In genomic region chr2:54574860-54575247, GRCh38 we compare ENCODE assay signal across 9 cellular contexts.
A peak's percentile ranks its signal among the peaks of the same experiment; 100 is the strongest.
DNase-seq lines count a peak whose midpoint lies in the region; ATAC-seq and TF ChIP-seq lines count a peak whose summit lies in the region.
"Had no signal": no experiment of that assay in that cellular context is flagged by ENCODE, and none has a peak within 500 bp of the region (broad histone marks: within the 10 kb centered on the region; RNA-seq: fewer than 3 reads in every experiment).

No MANE protein-coding gene starts in this region.

- peaks cover 0 to 2% of the 10 kb centered on the region in 2 donors for H3K9me3 Mint-ChIP-seq in stimulated activated naive B cell treated with anti-CD40 and anti-IgM and Interleukin-4, amounts not matched to agents 10 μg/mL and 1 μg/mL and 100 μg/mL, for 72 hours

- H3K27me3 Mint-ChIP-seq in T-helper 17 cell, result no peaks in the 10 kb centered on the region
- no peaks in the 10 kb centered on the region for H3K27me3 Mint-ChIP-seq in stimulated activated naive B cell treated with anti-CD40 and anti-IgM and Interleukin-4, amounts not matched to agents 10 μg/mL and 1 μg/mL and 100 μg/mL, for 72 hours

- H3K9me3 ChIP-seq in T-helper 17 cell (ENCODE audit: control insufficient read depth, low read length, poor library complexity, severe bottlenecking), result no peaks in the 10 kb centered on the region
- H3K9me3 ChIP-seq in esophagus squamous epithelium, result no peaks in the 10 kb centered on the region
- H3K9me3 ChIP-seq in sigmoid colon, result no peaks in the 10 kb centered on the region
- H3K9me3 ChIP-seq: esophagus muscularis mucosa had no signal

- intact Hi-C loops in esophagus squamous epithelium (cut with DNase I) (no loop called here), sigmoid colon (cut with DNase I) (no loop called here)

- H3K27ac ChIP-seq in esophagus squamous epithelium, result peak overlapping the region; percentile 78 to 86 (median 85)
- H3K27ac ChIP-seq in sigmoid colon, result peak overlapping the region in 2 of 4 donors; percentile 66

- TF ChIP-seq CTCF in esophagus squamous epithelium (IDR thresholded peaks at IDR 0.05) (no peak), sigmoid colon (IDR thresholded peaks at IDR 0.05) (no peak)

- H3K4me1 Mint-ChIP-seq in T-helper 17 cell, result peaks cover 87% of the 10 kb centered on the region
- peaks cover 67 to 99% of the 10 kb centered on the region in 2 donors for H3K4me1 Mint-ChIP-seq in stimulated activated naive B cell treated with anti-CD40 and anti-IgM and Interleukin-4, amounts not matched to agents 10 μg/mL and 1 μg/mL and 100 μg/mL, for 72 hours

- no peak for DNase-seq in T-helper 17 cell
- DNase-seq in esophagus squamous epithelium (lab: John Stamatoyannopoulos, UW), result no peak
- no peak for DNase-seq in stimulated activated naive B cell treated with anti-CD40 and anti-IgM and Interleukin-4, amounts not matched to agents 10 μg/mL and 1 μg/mL and 100 μg/mL, for 72 hours
- no peak for DNase-seq in sigmoid colon
- DNase-seq in NCI-H345 (lab: John Stamatoyannopoulos, UW), result no peak
- DNase-seq in COLO829 (ENCODE audit: low spot score), result no peak
- DNase-seq: NCI-H446 treated with DMSO at 0.1 percent for 48 hours had no signal

- H3K27me3 ChIP-seq in esophagus squamous epithelium (no peaks in the 10 kb centered on the region), sigmoid colon (no peaks in the 10 kb centered on the region)
- H3K27me3 ChIP-seq: esophagus muscularis mucosa had no signal

- H3K4me3 ChIP-seq in esophagus squamous epithelium (no peak overlapping the region), sigmoid colon (no peak overlapping the region)
- H3K4me3 ChIP-seq: esophagus muscularis mucosa had no signal

- TF ChIP-seq POLR2A in esophagus squamous epithelium (IDR thresholded peaks at IDR 0.05), result no peak
- no peak for TF ChIP-seq POLR2A in sigmoid colon (IDR thresholded peaks at IDR 0.05)

- TF ChIP-seq EP300 in sigmoid colon (IDR thresholded peaks at IDR 0.05), result no peak

- 65 to 74% methylated on average over 5 of the region's 5 CpGs for WGBS in esophagus squamous epithelium, 2 donors
- WGBS in sigmoid colon, 2 donors, result 61 to 65% methylated on average over 5 of the region's 5 CpGs

- H3K4me3 Mint-ChIP-seq in T-helper 17 cell, result peak overlapping the region; percentile 90
- H3K4me3 Mint-ChIP-seq in stimulated activated naive B cell treated with anti-CD40 and anti-IgM and Interleukin-4, amounts not matched to agents 10 μg/mL and 1 μg/mL and 100 μg/mL, for 72 hours, result peak overlapping the region; percentile 36 to 62

- peak overlapping the region; percentile 99 for H3K27ac Mint-ChIP-seq in T-helper 17 cell
- H3K27ac Mint-ChIP-seq in stimulated activated naive B cell treated with anti-CD40 and anti-IgM and Interleukin-4, amounts not matched to agents 10 μg/mL and 1 μg/mL and 100 μg/mL, for 72 hours, result peak overlapping the region; percentile 93

- no peaks in the 10 kb centered on the region for H3K36me3 Mint-ChIP-seq in T-helper 17 cell (ENCODE audit: low read depth)
- H3K36me3 Mint-ChIP-seq in stimulated activated naive B cell treated with anti-CD40 and anti-IgM and Interleukin-4, amounts not matched to agents 10 μg/mL and 1 μg/mL and 100 μg/mL, for 72 hours, result peaks cover 12 to 35% of the 10 kb centered on the region in 2 donors

- H3K36me3 ChIP-seq in esophagus squamous epithelium, result no peaks in the 10 kb centered on the region
- no peaks in the 10 kb centered on the region for H3K36me3 ChIP-seq in sigmoid colon

- peaks cover 61 to 100% (median 98%) of the 10 kb centered on the region in 3 donors for H3K4me1 ChIP-seq in esophagus squamous epithelium
- peaks cover 0 to 85% (median 80%) of the 10 kb centered on the region in 4 donors for H3K4me1 ChIP-seq in sigmoid colon

- ATAC-seq in HG03066 (IDR thresholded peaks at IDR 0.05; ENCODE audit: low read depth, unreplicated experiment) (peak; percentile 1), T-helper 17 cell (peak; percentile 16)
- ATAC-seq in stimulated activated naive B cell treated with anti-CD40 and anti-IgM and Interleukin-4, amounts not matched to agents 10 μg/mL and 1 μg/mL and 100 μg/mL, for 72 hours (replicated peaks), result no peak

Comparison
In these comparisons a context has a peak if more than half of its experiments do, and no peak if none do; other contexts are left out.
1. ATAC-seq: peak in HG03066 (single experiment) and T-helper 17 cell (single experiment); none in stimulated activated naive B cell treated with anti-CD40 and anti-IgM and Interleukin-4, amounts not matched to agents 10 μg/mL and 1 μg/mL and 100 μg/mL, for 72 hours (0 of 2).